Comparison of ENCODE assay signal across 10 cellular contexts in genomic region chr16:10039220-10040096, GRCh38.
DNase-seq lines count a peak whose midpoint lies in the region; ATAC-seq lines count a peak whose summit lies in the region.
"Had no signal": no experiment of that assay in that cellular context is flagged by ENCODE, and none has a peak within 500 bp of the region (broad histone marks: within the 10 kb centered on the region; RNA-seq: fewer than 3 reads in every experiment).

No MANE protein-coding gene starts in this region.

- ATAC-seq in HG03432 (IDR thresholded peaks at IDR 0.05; ENCODE audit: unreplicated experiment): peak; percentile 49
- ATAC-seq in memory B cell (ENCODE audit: low read depth): no peak
- no peak for ATAC-seq in HG03571 (IDR thresholded peaks at IDR 0.05; ENCODE audit: unreplicated experiment)
- ATAC-seq in activated naive CD8-positive, alpha-beta T cell treated with anti-CD3 and anti-CD28 coated beads, Interleukin-2, amount 50 U/mL, for 24 hours: no peak
- ATAC-seq in HG03439 (IDR thresholded peaks at IDR 0.05; ENCODE audit: unreplicated experiment): no peak

- no peaks in the 10 kb centered on the region for H3K4me1 ChIP-seq in ectodermal cell (ENCODE audit: control insufficient read depth, insufficient read depth, low read length)

- peak overlapping the region; percentile 50 for H3K4me3 ChIP-seq in ectodermal cell (ENCODE audit: insufficient read depth, low read depth, low read length)

- peak overlapping the region; percentile 77 for H3K27ac ChIP-seq in ectodermal cell (ENCODE audit: insufficient read depth, low read depth, low read length, poor library complexity, severe bottlenecking)

- H3K9me3 Mint-ChIP-seq in memory B cell: no peaks in the 10 kb centered on the region
- H3K9me3 Mint-ChIP-seq in activated naive CD8-positive, alpha-beta T cell treated with anti-CD3 and anti-CD28 coated beads, Interleukin-2, amount 50 U/mL, for 24 hours: no peaks in the 10 kb centered on the region

- 8 to 10% methylated on average over 27 of the region's 28 CpGs for whole genome bisulfite sequencing in ectodermal cell, 2 experiments

- H3K36me3 ChIP-seq in ectodermal cell (ENCODE audit: control insufficient read depth, insufficient read depth, low read length): no peaks in the 10 kb centered on the region

- no peaks in the 10 kb centered on the region for H3K27me3 ChIP-seq in ectodermal cell (ENCODE audit: control insufficient read depth, insufficient read depth, low read length, poor library complexity, severe bottlenecking)

- H3K4me1 Mint-ChIP-seq in memory B cell: no peaks in the 10 kb centered on the region
- H3K4me1 Mint-ChIP-seq in activated naive CD8-positive, alpha-beta T cell treated with anti-CD3 and anti-CD28 coated beads, Interleukin-2, amount 50 U/mL, for 24 hours: peaks cover 3% of the 10 kb centered on the region
- H3K4me1 Mint-ChIP-seq: central memory CD8-positive, alpha-beta T cell had no signal

- peaks cover 13% of the 10 kb centered on the region for H3K27me3 Mint-ChIP-seq in memory B cell
- H3K27me3 Mint-ChIP-seq in activated naive CD8-positive, alpha-beta T cell treated with anti-CD3 and anti-CD28 coated beads, Interleukin-2, amount 50 U/mL, for 24 hours: peaks cover 13% of the 10 kb centered on the region
- H3K27me3 Mint-ChIP-seq: central memory CD8-positive, alpha-beta T cell had no signal

- no peaks in the 10 kb centered on the region for H3K36me3 Mint-ChIP-seq in memory B cell
- H3K36me3 Mint-ChIP-seq in activated naive CD8-positive, alpha-beta T cell treated with anti-CD3 and anti-CD28 coated beads, Interleukin-2, amount 50 U/mL, for 24 hours (ENCODE audit: low read depth): no peaks in the 10 kb centered on the region

- H3K9me3 ChIP-seq in ectodermal cell (ENCODE audit: control insufficient read depth, low read length): no peaks in the 10 kb centered on the region

- peak overlapping the region; percentile 61 for H3K4me3 Mint-ChIP-seq in memory B cell
- no peak overlapping the region for H3K4me3 Mint-ChIP-seq in activated naive CD8-positive, alpha-beta T cell treated with anti-CD3 and anti-CD28 coated beads, Interleukin-2, amount 50 U/mL, for 24 hours
- H3K4me3 Mint-ChIP-seq: central memory CD8-positive, alpha-beta T cell had no signal

- no peak overlapping the region for H3K27ac Mint-ChIP-seq in memory B cell
- no peak overlapping the region for H3K27ac Mint-ChIP-seq in activated naive CD8-positive, alpha-beta T cell treated with anti-CD3 and anti-CD28 coated beads, Interleukin-2, amount 50 U/mL, for 24 hours

- DNase-seq in AG08396 (ENCODE audit: low spot score): peak; percentile 10
- no peak for DNase-seq in memory B cell (ENCODE audit: low spot score in 2 of 2)
- DNase-seq in activated naive CD4-positive, alpha-beta T cell (lab: John Stamatoyannopoulos, UW): no peak
- DNase-seq in activated naive CD8-positive, alpha-beta T cell treated with anti-CD3 and anti-CD28 coated beads, Interleukin-2, amount 50 U/mL, for 24 hours: no peak
- DNase-seq: NCI-H1092 had no signal
